Comparison of ENCODE assay signal across 11 cellular contexts in genomic region chr22:47168900-47169800, GRCh38.
DNase-seq lines count a peak whose midpoint lies in the region; ATAC-seq and TF ChIP-seq lines count a peak whose summit lies in the region.
"Had no signal": no experiment of that assay in that cellular context is flagged by ENCODE, and none has a peak within 500 bp of the region (broad histone marks: within the 10 kb centered on the region; RNA-seq: fewer than 3 reads in every experiment).

No MANE protein-coding gene starts in this region.

- no peak for TF ChIP-seq POLR2A in testis (IDR thresholded peaks at IDR 0.05)

- TF ChIP-seq CTCF in OCI-LY3 (IDR thresholded peaks at IDR 0.05; ENCODE audit: low read depth, low read length) (peak; percentile 22), progenitor cell of endocrine pancreas (IDR thresholded peaks at IDR 0.05; ENCODE audit: unreplicated experiment) (peak; percentile 32), testis (IDR thresholded peaks at IDR 0.05) (no peak)

- H3K4me3 ChIP-seq in OCI-LY3 (ENCODE audit: low read length) (no peak overlapping the region), testis (no peak overlapping the region)
- H3K4me3 ChIP-seq: BLaER1 had no signal

- H3K4me2 ChIP-seq in OCI-LY3 (ENCODE audit: low read length): no peak overlapping the region
- H3K4me2 ChIP-seq: BLaER1 had no signal

- H3K36me3 Mint-ChIP-seq in progenitor cell of endocrine pancreas (ENCODE audit: insufficient read depth): peaks cover 1% of the 10 kb centered on the region
- peaks cover 1% of the 10 kb centered on the region for H3K36me3 Mint-ChIP-seq in activated CD8-positive, alpha-beta memory T cell treated with anti-CD3 and anti-CD28 coated beads, Interleukin-2, amount 10 ng/mL, durations not matched to agents 7 days and 5 days

- H3K27ac ChIP-seq in OCI-LY3 (ENCODE audit: low read length): no peak overlapping the region
- H3K27ac ChIP-seq in testis: no peak overlapping the region
- H3K27ac ChIP-seq: BLaER1, parathyroid adenoma had no signal

- peaks cover 1% of the 10 kb centered on the region for H3K4me1 Mint-ChIP-seq in progenitor cell of endocrine pancreas (ENCODE audit: low read depth)
- H3K4me1 Mint-ChIP-seq in activated CD8-positive, alpha-beta memory T cell treated with anti-CD3 and anti-CD28 coated beads, Interleukin-2, amount 10 ng/mL, durations not matched to agents 7 days and 5 days: no peaks in the 10 kb centered on the region

- H3K4me1 ChIP-seq in OCI-LY3 (ENCODE audit: low read length) (peaks cover 7% of the 10 kb centered on the region), testis (no peaks in the 10 kb centered on the region)
- H3K4me1 ChIP-seq: parathyroid adenoma had no signal

- DNase-seq in NCI-H82 (lab: John Stamatoyannopoulos, UW) (peak; percentile 19), NCI-H82 treated with DMSO at 0.1 percent for 48 hours (lab: John Stamatoyannopoulos, UW; ENCODE audit: unreplicated experiment) (no peak), globus pallidus (ENCODE audit: low spot score) (peak; percentile 23), progenitor cell of endocrine pancreas (ENCODE audit: low spot score, unreplicated experiment) (no peak), testis (no peak), hippocampal formation (lab: John Stamatoyannopoulos, UW) (no peak)
- DNase-seq in activated CD8-positive, alpha-beta memory T cell treated with anti-CD3 and anti-CD28 coated beads, Interleukin-2, amount 10 ng/mL, durations not matched to agents 7 days and 5 days: no peak

- ATAC-seq in activated CD8-positive, alpha-beta memory T cell treated with anti-CD3 and anti-CD28 coated beads, Interleukin-2, amount 10 ng/mL, durations not matched to agents 7 days and 5 days: no peak
- ATAC-seq: stimulated activated memory B cell treated with anti-CD40 and anti-IgM and Interleukin-4, amounts not matched to agents 10 μg/mL and 1 μg/mL and 100 μg/mL, for 72 hours had no signal

- H3K9me3 ChIP-seq in OCI-LY3 (ENCODE audit: insufficient read depth, low read length) (no peaks in the 10 kb centered on the region), testis (no peaks in the 10 kb centered on the region)

- intact Hi-C loops in testis (cut with DNase I; ENCODE audit: low total_unique reads): no loop called here

- no peak overlapping the region for H2AFZ ChIP-seq in OCI-LY3 (ENCODE audit: low read depth, low read length)
- H2AFZ ChIP-seq: parathyroid adenoma had no signal

- CTCF ChIA-PET in activated CD8-positive, alpha-beta memory T cell treated with anti-CD3 and anti-CD28 coated beads, Interleukin-2, amount 10 ng/mL, durations not matched to agents 7 days and 5 days (lab: Charles Lee): no interaction called here

- 93 to 94% methylated on average over 22 to 25 of the region's 25 CpGs for WGBS in testis, 2 donors

- peaks cover 49% of the 10 kb centered on the region for H4K20me1 ChIP-seq in OCI-LY3 (ENCODE audit: insufficient read depth, low read length)

- H3K4me3 Mint-ChIP-seq in progenitor cell of endocrine pancreas (ENCODE audit: low read depth): no peak overlapping the region
- H3K4me3 Mint-ChIP-seq in activated CD8-positive, alpha-beta memory T cell treated with anti-CD3 and anti-CD28 coated beads, Interleukin-2, amount 10 ng/mL, durations not matched to agents 7 days and 5 days: no peak overlapping the region
- H3K4me3 Mint-ChIP-seq: stimulated activated memory B cell treated with anti-CD40 and anti-IgM and Interleukin-4, amounts not matched to agents 10 μg/mL and 1 μg/mL and 100 μg/mL, for 72 hours had no signal

- H3K36me3 ChIP-seq in OCI-LY3 (replicated peaks; ENCODE audit: low read depth, low read length) (peaks cover 30% of the 10 kb centered on the region), testis (ENCODE audit: low read depth, missing control alignments) (no peaks in the 10 kb centered on the region)

- no peak overlapping the region for H3K27ac Mint-ChIP-seq in progenitor cell of endocrine pancreas
- no peak overlapping the region for H3K27ac Mint-ChIP-seq in activated CD8-positive, alpha-beta memory T cell treated with anti-CD3 and anti-CD28 coated beads, Interleukin-2, amount 10 ng/mL, durations not matched to agents 7 days and 5 days
- H3K27ac Mint-ChIP-seq: stimulated activated memory B cell treated with anti-CD40 and anti-IgM and Interleukin-4, amounts not matched to agents 10 μg/mL and 1 μg/mL and 100 μg/mL, for 72 hours had no signal

- no peaks in the 10 kb centered on the region for H3K79me2 ChIP-seq in OCI-LY3 (ENCODE audit: low read length)
- H3K79me2 ChIP-seq: parathyroid adenoma had no signal

- no peaks in the 10 kb centered on the region for H3K27me3 Mint-ChIP-seq in progenitor cell of endocrine pancreas
- H3K27me3 Mint-ChIP-seq in activated CD8-positive, alpha-beta memory T cell treated with anti-CD3 and anti-CD28 coated beads, Interleukin-2, amount 10 ng/mL, durations not matched to agents 7 days and 5 days: no peaks in the 10 kb centered on the region
- H3K27me3 Mint-ChIP-seq: stimulated activated memory B cell treated with anti-CD40 and anti-IgM and Interleukin-4, amounts not matched to agents 10 μg/mL and 1 μg/mL and 100 μg/mL, for 72 hours had no signal

- H3K27me3 ChIP-seq in OCI-LY3 (ENCODE audit: low read depth, low read length) (no peaks in the 10 kb centered on the region), testis (no peaks in the 10 kb centered on the region)
- H3K27me3 ChIP-seq: BLaER1 had no signal

- H3K9ac ChIP-seq in OCI-LY3 (ENCODE audit: low read length): no peak overlapping the region
- H3K9ac ChIP-seq: BLaER1, parathyroid adenoma had no signal

- H3K9me3 Mint-ChIP-seq in progenitor cell of endocrine pancreas (ENCODE audit: low read depth): no peaks in the 10 kb centered on the region
- H3K9me3 Mint-ChIP-seq in activated CD8-positive, alpha-beta memory T cell treated with anti-CD3 and anti-CD28 coated beads, Interleukin-2, amount 10 ng/mL, durations not matched to agents 7 days and 5 days (ENCODE audit: low read depth): no peaks in the 10 kb centered on the region
- H3K9me3 Mint-ChIP-seq: stimulated activated memory B cell treated with anti-CD40 and anti-IgM and Interleukin-4, amounts not matched to agents 10 μg/mL and 1 μg/mL and 100 μg/mL, for 72 hours had no signal

Comparison
In these comparisons a context has a peak if more than half of its experiments do, and no peak if none do; other contexts are left out.
1. DNase-seq: peak in NCI-H82 (single experiment) and globus pallidus (single experiment); none in NCI-H82 treated with DMSO at 0.1 percent for 48 hours (single experiment), progenitor cell of endocrine pancreas (single experiment), testis (single experiment), hippocampal formation (0 of 2) and activated CD8-positive, alpha-beta memory T cell treated with anti-CD3 and anti-CD28 coated beads, Interleukin-2, amount 10 ng/mL, durations not matched to agents 7 days and 5 days (single experiment).
2. CTCF ChIP-seq: peak in OCI-LY3 (single experiment) and progenitor cell of endocrine pancreas (single experiment); none in testis (0 of 3).